In genomic region chr4:3689006-3689405, GRCh38 we compare ENCODE assay signal across 24 cellular contexts.
DNase-seq lines count a peak whose midpoint lies in the region; ATAC-seq, FAIRE-seq and TF ChIP-seq lines count a peak whose summit lies in the region.
"Had no signal": no experiment of that assay in that cellular context is flagged by ENCODE, and none has a peak within 500 bp of the region (broad histone marks: within the 10 kb centered on the region; RNA-seq: fewer than 3 reads in every experiment).

No MANE protein-coding gene starts in this region.

- 84% methylated on average over 21 of the region's 21 CpGs for WGBS in suprapubic skin

- H3K4me1 ChIP-seq in kidney (ENCODE audit: control insufficient read depth in 1 of 2, insufficient read depth in 1 of 2, low read depth in 1 of 2, low read length in 2 of 2) (no peaks in the 10 kb centered on the region), suprapubic skin (no peaks in the 10 kb centered on the region)
- H3K4me1 ChIP-seq: HAP-1 had no signal

- intact Hi-C loops in kidney (cut with DNase I) = no loop called here

- no peak for FAIRE-seq in kidney (lab: Jason Lieb, UNC)
- FAIRE-seq: GM19239 had no signal

- no peaks in the 10 kb centered on the region for H3K9me3 ChIP-seq in kidney (ENCODE audit: control insufficient read depth in 1 of 2, low read length in 2 of 2)
- H3K9me3 ChIP-seq in suprapubic skin = no peaks in the 10 kb centered on the region
- H3K9me3 ChIP-seq: HAP-1 had no signal

- no peak for TF ChIP-seq POLR2A in suprapubic skin (IDR thresholded peaks at IDR 0.05)

- H3K36me3 ChIP-seq in H7 (replicated peaks; ENCODE audit: control insufficient read depth, insufficient read depth, low read length) = no peaks in the 10 kb centered on the region
- H3K36me3 ChIP-seq in kidney (ENCODE audit: control insufficient read depth in 1 of 2, insufficient read depth in 2 of 2, low read length in 2 of 2) = no peaks in the 10 kb centered on the region
- H3K36me3 ChIP-seq in suprapubic skin = no peaks in the 10 kb centered on the region
- H3K36me3 ChIP-seq: HAP-1 had no signal

- no peak for ATAC-seq in activated naive CD4-positive, alpha-beta T cell treated with anti-CD3 and anti-CD28 coated beads, Interleukin-2, amount 50 U/mL, for 72 hours

- H3K27me3 ChIP-seq in H7 (ENCODE audit: control insufficient read depth, insufficient read depth, low read length) (no peaks in the 10 kb centered on the region), suprapubic skin (peaks cover 52% of the 10 kb centered on the region)

- no peak overlapping the region for H3K27ac Mint-ChIP-seq in activated naive CD4-positive, alpha-beta T cell treated with anti-CD3 and anti-CD28 coated beads, Interleukin-2, amount 10 ng/mL, durations not matched to agents 7 days and 5 days
- H3K27ac Mint-ChIP-seq in activated naive CD4-positive, alpha-beta T cell treated with anti-CD3 and anti-CD28 coated beads, Interleukin-2, amount 50 U/mL, for 72 hours = no peak overlapping the region
- H3K27ac Mint-ChIP-seq: B cell, HFFc6 had no signal

- no peaks in the 10 kb centered on the region for H3K9me3 Mint-ChIP-seq in activated naive CD4-positive, alpha-beta T cell treated with anti-CD3 and anti-CD28 coated beads, Interleukin-2, amount 10 ng/mL, durations not matched to agents 7 days and 5 days
- H3K9me3 Mint-ChIP-seq in activated naive CD4-positive, alpha-beta T cell treated with anti-CD3 and anti-CD28 coated beads, Interleukin-2, amount 50 U/mL, for 72 hours = no peaks in the 10 kb centered on the region
- H3K9me3 Mint-ChIP-seq: HFFc6 had no signal

- TF ChIP-seq CTCF in kidney (IDR thresholded peaks at IDR 0.05; ENCODE audit: borderline replicate concordance, extremely low read depth, insufficient read depth) (no peak), suprapubic skin (IDR thresholded peaks at IDR 0.05) (no peak)

- CTCF ChIA-PET in activated naive CD4-positive, alpha-beta T cell treated with anti-CD3 and anti-CD28 coated beads, Interleukin-2, amount 10 ng/mL, durations not matched to agents 7 days and 5 days (lab: Charles Lee) = no interaction called here

- H3K4me1 Mint-ChIP-seq in activated naive CD4-positive, alpha-beta T cell treated with anti-CD3 and anti-CD28 coated beads, Interleukin-2, amount 10 ng/mL, durations not matched to agents 7 days and 5 days = no peaks in the 10 kb centered on the region
- H3K4me1 Mint-ChIP-seq: B cell had no signal

- DNase-seq in activated naive CD4-positive, alpha-beta T cell treated with anti-CD3 and anti-CD28 coated beads, Interleukin-2, amount 10 ng/mL, durations not matched to agents 7 days and 5 days = peak; percentile 3
- DNase-seq in activated naive CD4-positive, alpha-beta T cell treated with anti-CD3 and anti-CD28 coated beads, Interleukin-2, amount 50 U/mL, for 72 hours (ENCODE audit: low spot score in 2 of 2) = no peak
- DNase-seq in H7 = peak; percentile 65
- peak; percentile 53 for DNase-seq in kidney
- DNase-seq in suprapubic skin (ENCODE audit: low spot score in 2 of 2) = peak; percentile 37 to 65
- DNase-seq in NCI-H1105 treated with DMSO at 0.1 percent for 48 hours (lab: John Stamatoyannopoulos, UW) = no peak
- no peak for DNase-seq in GOT3 (lab: John Stamatoyannopoulos, UW)
- DNase-seq in NCI-H2081 (lab: John Stamatoyannopoulos, UW) = no peak
- DNase-seq: Calu3, HFFc6, KBM-7, MV-4-11, NCI-H1105, NCI-H146, NCI-H1930, NCI-H446, NCI-H524 treated with DMSO at 0.1 percent for 48 hours, NCI-H82, RPMI8226, SHP77 treated with DMSO at 0.1 percent for 48 hours had no signal

- no peak overlapping the region for H3K27ac ChIP-seq in kidney (ENCODE audit: low read depth in 2 of 2, low read length in 2 of 2)
- H3K27ac ChIP-seq in suprapubic skin = no peak overlapping the region
- H3K27ac ChIP-seq: 22Rv1 had no signal

- peaks cover 5% of the 10 kb centered on the region for H3K27me3 Mint-ChIP-seq in activated naive CD4-positive, alpha-beta T cell treated with anti-CD3 and anti-CD28 coated beads, Interleukin-2, amount 10 ng/mL, durations not matched to agents 7 days and 5 days
- H3K27me3 Mint-ChIP-seq: B cell had no signal

- H3K4me3 ChIP-seq in H7 (ENCODE audit: insufficient read depth, low read depth, low read length) (no peak overlapping the region), kidney (ENCODE audit: low read length in 2 of 2) (no peak overlapping the region), suprapubic skin (no peak overlapping the region)
- H3K4me3 ChIP-seq: HAP-1 had no signal

- no peaks in the 10 kb centered on the region for H3K36me3 Mint-ChIP-seq in activated naive CD4-positive, alpha-beta T cell treated with anti-CD3 and anti-CD28 coated beads, Interleukin-2, amount 10 ng/mL, durations not matched to agents 7 days and 5 days
- no peaks in the 10 kb centered on the region for H3K36me3 Mint-ChIP-seq in activated naive CD4-positive, alpha-beta T cell treated with anti-CD3 and anti-CD28 coated beads, Interleukin-2, amount 50 U/mL, for 72 hours

- no peak overlapping the region for H3K9ac ChIP-seq in kidney (ENCODE audit: low read length in 2 of 2)

- H3K4me3 Mint-ChIP-seq in activated naive CD4-positive, alpha-beta T cell treated with anti-CD3 and anti-CD28 coated beads, Interleukin-2, amount 10 ng/mL, durations not matched to agents 7 days and 5 days = no peak overlapping the region
- H3K4me3 Mint-ChIP-seq: B cell, HFFc6 had no signal

- TF ChIP-seq EP300 in suprapubic skin (IDR thresholded peaks at IDR 0.05) = no peak

Comparison
In these comparisons a context has a peak if more than half of its experiments do, and no peak if none do; other contexts are left out.
1. DNase-seq: peak in activated naive CD4-positive, alpha-beta T cell treated with anti-CD3 and anti-CD28 coated beads, Interleukin-2, amount 10 ng/mL, durations not matched to agents 7 days and 5 days (single experiment), H7 (single experiment), kidney (single experiment) and suprapubic skin (2 of 2); none in activated naive CD4-positive, alpha-beta T cell treated with anti-CD3 and anti-CD28 coated beads, Interleukin-2, amount 50 U/mL, for 72 hours (0 of 2), NCI-H1105 treated with DMSO at 0.1 percent for 48 hours (single experiment), GOT3 (single experiment) and NCI-H2081 (0 of 2).